In genomic region chr6:34465551-34466241, GRCh38 we compare ENCODE assay signal across 8 cellular contexts.
DNase-seq lines count a peak whose midpoint lies in the region; ATAC-seq lines count a peak whose summit lies in the region.

A gene with protein sequence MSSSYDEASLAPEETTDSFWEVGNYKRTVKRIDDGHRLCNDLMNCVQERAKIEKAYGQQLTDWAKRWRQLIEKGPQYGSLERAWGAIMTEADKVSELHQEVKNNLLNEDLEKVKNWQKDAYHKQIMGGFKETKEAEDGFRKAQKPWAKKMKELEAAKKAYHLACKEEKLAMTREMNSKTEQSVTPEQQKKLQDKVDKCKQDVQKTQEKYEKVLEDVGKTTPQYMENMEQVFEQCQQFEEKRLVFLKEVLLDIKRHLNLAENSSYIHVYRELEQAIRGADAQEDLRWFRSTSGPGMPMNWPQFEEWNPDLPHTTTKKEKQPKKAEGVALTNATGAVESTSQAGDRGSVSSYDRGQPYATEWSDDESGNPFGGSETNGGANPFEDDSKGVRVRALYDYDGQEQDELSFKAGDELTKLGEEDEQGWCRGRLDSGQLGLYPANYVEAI (plus strand): TSS chr6:34466076. CDS start chr6:34526306, 60,230 bp downstream.

- H3K27me3 Mint-ChIP-seq in memory B cell, result peaks cover 9% of the 10 kb centered on the region

- peak; percentile 64 for ATAC-seq in memory B cell (ENCODE audit: low read depth)
- ATAC-seq in HG02938 (IDR thresholded peaks at IDR 0.05; ENCODE audit: unreplicated experiment), result no peak
- no peak for ATAC-seq in GM19463 (IDR thresholded peaks at IDR 0.05; ENCODE audit: unreplicated experiment)

- H3K4me1 Mint-ChIP-seq in memory B cell, result peaks cover 20% of the 10 kb centered on the region

- H3K9me3 Mint-ChIP-seq in memory B cell, result no peaks in the 10 kb centered on the region

- peak within 1 kb of the TSS; percentile 82 for H3K4me3 Mint-ChIP-seq in memory B cell

- H3K27ac Mint-ChIP-seq in memory B cell, result no peak within 1 kb of the TSS

- no peaks in the 10 kb centered on the region for H3K36me3 Mint-ChIP-seq in memory B cell

- peak; percentile 44 for DNase-seq in SIG-M5 treated with dmso at 0.1 percent for 504 hours (lab: John Stamatoyannopoulos, UW; ENCODE audit: unreplicated experiment)
- DNase-seq in SIG-M5 (lab: John Stamatoyannopoulos, UW), result no peak
- peak; percentile 48 for DNase-seq in NCI-H526 treated with DMSO at 0.1 percent for 48 hours (lab: John Stamatoyannopoulos, UW)
- DNase-seq in cerebellar cortex (ENCODE audit: low spot score), result peak; percentile 87
- peak; percentile 7 to 32 for DNase-seq in memory B cell (ENCODE audit: low spot score in 2 of 2)
- no peak for DNase-seq in SW 1271 (lab: John Stamatoyannopoulos, UW)

Comparison
In these comparisons a context has a peak if more than half of its experiments do, and no peak if none do; other contexts are left out.
1. DNase-seq: peak in SIG-M5 treated with dmso at 0.1 percent for 504 hours (single experiment), NCI-H526 treated with DMSO at 0.1 percent for 48 hours (single experiment), cerebellar cortex (single experiment) and memory B cell (2 of 2); none in SIG-M5 (single experiment) and SW 1271 (0 of 2).